ENCODE assay signal across 13 cellular contexts in genomic region chr10:129658673-129659072, GRCh38.
DNase-seq lines count a peak whose midpoint lies in the region; ATAC-seq, FAIRE-seq and TF ChIP-seq lines count a peak whose summit lies in the region.
"Had no signal": no experiment of that assay in that cellular context is flagged by ENCODE, and none has a peak within 500 bp of the region (broad histone marks: within the 10 kb centered on the region; RNA-seq: fewer than 3 reads in every experiment).

No MANE protein-coding gene starts in this region.

- H3K27me3 Mint-ChIP-seq in H9 (ENCODE audit: low read depth) = no peaks in the 10 kb centered on the region
- H3K27me3 Mint-ChIP-seq in activated CD4-positive, alpha-beta T cell treated with anti-CD3 and anti-CD28 coated beads for 36 hours = no peaks in the 10 kb centered on the region
- H3K27me3 Mint-ChIP-seq: activated naive CD8-positive, alpha-beta T cell treated with anti-CD3 and anti-CD28 coated beads for 36 hours had no signal

- POLR2A ChIA-PET in PC-9 (lab: Charles Lee; ENCODE audit: unreplicated experiment) = no interaction called here
- POLR2A ChIA-PET in activated CD4-positive, alpha-beta T cell treated with anti-CD3 and anti-CD28 coated beads for 36 hours (lab: Charles Lee) = no interaction called here

- no peak overlapping the region for H4K8ac ChIP-seq in H9 (replicated peaks; ENCODE audit: insufficient read length, low read depth, low read length)

- no peak overlapping the region for H3K18ac ChIP-seq in H9 (ENCODE audit: insufficient read length, low read depth, low read length)

- no peaks in the 10 kb centered on the region for H3K9me2 ChIP-seq in PC-9 (ENCODE audit: insufficient read depth)

- H3K4me2 ChIP-seq in H9 (ENCODE audit: insufficient read depth, insufficient read length, low read length) (no peak overlapping the region), PC-9 (no peak overlapping the region)

- no peak overlapping the region for H3K14ac ChIP-seq in H9 (ENCODE audit: insufficient read depth, low read length)

- H3K36me3 Mint-ChIP-seq in H9 (ENCODE audit: insufficient read depth in 1 of 3, low read depth in 3 of 3) = no peaks in the 10 kb centered on the region; a peak in 1 of 7 replicates
- peaks cover 28% of the 10 kb centered on the region for H3K36me3 Mint-ChIP-seq in activated CD4-positive, alpha-beta T cell treated with anti-CD3 and anti-CD28 coated beads for 36 hours (ENCODE audit: low read depth)

- no peak overlapping the region for H2BK20ac ChIP-seq in H9 (ENCODE audit: low read depth, low read length, poor library complexity, severe bottlenecking)

- H3K36me3 ChIP-seq in PC-9 (ENCODE audit: low read depth) = no peaks in the 10 kb centered on the region
- H3K36me3 ChIP-seq in kidney (ENCODE audit: control insufficient read depth in 1 of 2, insufficient read depth in 2 of 2, low read length in 2 of 2) = no peaks in the 10 kb centered on the region
- H3K36me3 ChIP-seq: SJCRH30 had no signal

- H3K56ac ChIP-seq in H9 (ENCODE audit: insufficient read length, low read depth, low read length) = no peak overlapping the region

- H2AFZ ChIP-seq in H9 (ENCODE audit: low read length) (no peak overlapping the region), PC-9 (no peak overlapping the region)

- H3K27me3 ChIP-seq in H9 (ENCODE audit: insufficient read depth, low read length) = no peaks in the 10 kb centered on the region
- H3K27me3 ChIP-seq in PC-9 (ENCODE audit: insufficient read depth, low read depth) = no peaks in the 10 kb centered on the region
- H3K27me3 ChIP-seq: SJCRH30 had no signal

- H3K27ac ChIP-seq in H9 (ENCODE audit: insufficient read length, low read depth, low read length) (no peak overlapping the region), PC-9 (no peak overlapping the region), kidney (ENCODE audit: low read depth in 2 of 2, low read length in 2 of 2) (no peak overlapping the region)
- H3K27ac ChIP-seq: SJCRH30 had no signal

- H3K4me3 Mint-ChIP-seq in H9 = no peak overlapping the region
- no peak overlapping the region for H3K4me3 Mint-ChIP-seq in activated CD4-positive, alpha-beta T cell treated with anti-CD3 and anti-CD28 coated beads for 36 hours
- H3K4me3 Mint-ChIP-seq: activated naive CD8-positive, alpha-beta T cell treated with anti-CD3 and anti-CD28 coated beads for 36 hours had no signal

- BruUV-seq in PC-9 (replicated peaks; lab: Mats Ljungman, UMichigan) = no TSS peak

- H3K9ac ChIP-seq in H9 (ENCODE audit: extremely low read depth, insufficient read length, low read length) (no peak overlapping the region), kidney (ENCODE audit: low read length in 2 of 2) (no peak overlapping the region)

- no peak overlapping the region for H3K23ac ChIP-seq in H9 (ENCODE audit: insufficient read length, low read depth, low read length)

- no peak overlapping the region for H2AK5ac ChIP-seq in H9 (ENCODE audit: insufficient read length, low read length)

- peak; percentile 87 for TF ChIP-seq CTCF in H9 (conservative IDR thresholded peaks at IDR 0.05)
- peak; percentile 32; the same call in 1 of the 2 replicates for TF ChIP-seq CTCF in PC-9 (conservative IDR thresholded peaks at IDR 0.05)
- TF ChIP-seq CTCF in kidney (IDR thresholded peaks at IDR 0.05; ENCODE audit: borderline replicate concordance, extremely low read depth, insufficient read depth) = peak; percentile 26

- H2BK12ac ChIP-seq in H9 (ENCODE audit: insufficient read length, low read depth, low read length) = no peak overlapping the region

- no peak for FAIRE-seq in kidney (lab: Jason Lieb, UNC)

- no peaks in the 10 kb centered on the region for H3F3A ChIP-seq in PC-9 (ENCODE audit: insufficient read depth, low read depth)

- intact Hi-C loops in PC-9 (cut with micrococcal nuclease; ENCODE audit: unreplicated experiment) (no loop called here), kidney (cut with DNase I) (no loop called here)
- intact Hi-C loops in activated CD4-positive, alpha-beta T cell treated with anti-CD3 and anti-CD28 coated beads for 36 hours (cut with DNase I, micrococcal nuclease) = no loop called here

- CTCF ChIA-PET in PC-9 (lab: Charles Lee) = interaction anchor here (0.5 kb wide), 1 partner anchor 169 kb away, joined by 8 read pairs; no protein-coding TSS in a partner anchor
- CTCF ChIA-PET in activated CD4-positive, alpha-beta T cell treated with anti-CD3 and anti-CD28 coated beads for 36 hours (lab: Charles Lee) = no interaction called here

- peak; percentile 50 for DNase-seq in ELF-1 (ENCODE audit: low read depth, low spot score)
- DNase-seq in H9 = peak; percentile 61
- no peak for DNase-seq in PC-9
- DNase-seq in kidney = no peak
- DNase-seq in NCI-H1105 (lab: John Stamatoyannopoulos, UW) = no peak
- DNase-seq in DMS79 (lab: John Stamatoyannopoulos, UW) = no peak
- no peak for DNase-seq in activated CD4-positive, alpha-beta T cell treated with anti-CD3 and anti-CD28 coated beads for 36 hours
- DNase-seq: activated CD4-positive, alpha-beta T cell treated with anti-CD3 and anti-CD28 coated beads, Interleukin-2, amount 50 U/mL, for 1 hour; activated naive CD8-positive, alpha-beta T cell treated with anti-CD3 and anti-CD28 coated beads for 36 hours; effector CD8-positive, alpha-beta T cell; NCI-H2081 had no signal

- no peak overlapping the region for H3K27ac Mint-ChIP-seq in H9
- H3K27ac Mint-ChIP-seq in activated CD4-positive, alpha-beta T cell treated with anti-CD3 and anti-CD28 coated beads for 36 hours = no peak overlapping the region
- H3K27ac Mint-ChIP-seq: activated naive CD8-positive, alpha-beta T cell treated with anti-CD3 and anti-CD28 coated beads for 36 hours had no signal

- H3K4me1 ChIP-seq in H9 (ENCODE audit: insufficient read depth, low read length) (peaks cover 2% of the 10 kb centered on the region; the same call in 1 of the 2 replicates), PC-9 (replicated peaks; ENCODE audit: insufficient read depth) (no peaks in the 10 kb centered on the region), kidney (ENCODE audit: control insufficient read depth in 1 of 2, insufficient read depth in 1 of 2, low read depth in 1 of 2, low read length in 2 of 2) (no peaks in the 10 kb centered on the region)
- H3K4me1 ChIP-seq: SJCRH30 had no signal

- peaks cover 34 to 38% of the 10 kb centered on the region in 2 experiments for H3K4me1 Mint-ChIP-seq in H9
- H3K4me1 Mint-ChIP-seq in activated CD4-positive, alpha-beta T cell treated with anti-CD3 and anti-CD28 coated beads for 36 hours = no peaks in the 10 kb centered on the region
- H3K4me1 Mint-ChIP-seq: activated naive CD8-positive, alpha-beta T cell treated with anti-CD3 and anti-CD28 coated beads for 36 hours had no signal

- H3K4ac ChIP-seq in H9 (ENCODE audit: low read depth, low read length) = no peak overlapping the region

- H4K5ac ChIP-seq in H9 (ENCODE audit: insufficient read length, low read depth, low read length) = no peak overlapping the region

- H3T11ph ChIP-seq in H9 (ENCODE audit: low read length) = no peak overlapping the region

- H3K4me3 ChIP-seq in PC-9 = no peak overlapping the region
- no peak overlapping the region for H3K4me3 ChIP-seq in kidney (ENCODE audit: low read length in 2 of 2)
- H3K4me3 ChIP-seq: SJCRH30 had no signal

- H2BK15ac ChIP-seq in H9 (ENCODE audit: low read depth, low read length) = no peak overlapping the region

- ATAC-seq in activated CD4-positive, alpha-beta T cell treated with anti-CD3 and anti-CD28 coated beads for 36 hours = no peak
- ATAC-seq in HG03432 (IDR thresholded peaks at IDR 0.05; ENCODE audit: unreplicated experiment) = no peak

- H3K23me2 ChIP-seq in H9 (ENCODE audit: insufficient read length, low read depth, low read length, poor library complexity, severe bottlenecking) = no peaks in the 10 kb centered on the region

- H2BK120ac ChIP-seq in H9 (ENCODE audit: low read depth, low read length, poor library complexity, severe bottlenecking) = no peak overlapping the region

- no peaks in the 10 kb centered on the region for H4K20me1 ChIP-seq in H9 (ENCODE audit: control insufficient read depth, insufficient read depth, insufficient read length)
- no peaks in the 10 kb centered on the region for H4K20me1 ChIP-seq in PC-9 (ENCODE audit: insufficient read depth)

- H3K9me3 ChIP-seq in H9 (ENCODE audit: control insufficient read depth, low read depth, low read length) = no peaks in the 10 kb centered on the region
- H3K9me3 ChIP-seq in PC-9 (ENCODE audit: insufficient read depth, low read depth) = no peaks in the 10 kb centered on the region
- H3K9me3 ChIP-seq in kidney (ENCODE audit: control insufficient read depth in 1 of 2, low read length in 2 of 2) = no peaks in the 10 kb centered on the region
- H3K9me3 ChIP-seq: SJCRH30 had no signal

- H3K9me3 Mint-ChIP-seq in H9 = peaks cover 0 to 2% of the 10 kb centered on the region in 2 experiments; a peak in 1 of 5 replicates
- peaks cover 20% of the 10 kb centered on the region for H3K9me3 Mint-ChIP-seq in activated CD4-positive, alpha-beta T cell treated with anti-CD3 and anti-CD28 coated beads for 36 hours (ENCODE audit: low read depth)

- no peak overlapping the region for H4K91ac ChIP-seq in H9 (ENCODE audit: insufficient read length, low read depth, low read length)

- no peaks in the 10 kb centered on the region for H3K79me1 ChIP-seq in H9 (ENCODE audit: insufficient read depth, low read depth, low read length, poor library complexity, severe bottlenecking)

- no CpG with 5 or more reads among the region's 6 CpGs for WGBS in H9 (ENCODE audit: extremely low coverage, insufficient read length, low lambda C conversion rate)

- no peak overlapping the region for H2BK5ac ChIP-seq in H9 (ENCODE audit: insufficient read length, low read length)

- H3K79me2 ChIP-seq in H9 (ENCODE audit: insufficient read depth, low read length) = no peaks in the 10 kb centered on the region
- H3K79me2 ChIP-seq in PC-9 (ENCODE audit: low read depth) = no peaks in the 10 kb centered on the region

Comparison
In these comparisons a context has a peak if more than half of its experiments do, and no peak if none do; other contexts are left out.
1. DNase-seq: peak in ELF-1 (single experiment) and H9 (single experiment); none in PC-9 (0 of 2), kidney (single experiment), NCI-H1105 (single experiment), DMS79 (single experiment) and activated CD4-positive, alpha-beta T cell treated with anti-CD3 and anti-CD28 coated beads for 36 hours (single experiment).
2. CTCF ChIP-seq: peak in every context shown above with its lines; median percentile 87 in H9; 32 in PC-9; 26 in kidney.